ENCODE assay signal across 15 cellular contexts in the genomic region with DNA sequence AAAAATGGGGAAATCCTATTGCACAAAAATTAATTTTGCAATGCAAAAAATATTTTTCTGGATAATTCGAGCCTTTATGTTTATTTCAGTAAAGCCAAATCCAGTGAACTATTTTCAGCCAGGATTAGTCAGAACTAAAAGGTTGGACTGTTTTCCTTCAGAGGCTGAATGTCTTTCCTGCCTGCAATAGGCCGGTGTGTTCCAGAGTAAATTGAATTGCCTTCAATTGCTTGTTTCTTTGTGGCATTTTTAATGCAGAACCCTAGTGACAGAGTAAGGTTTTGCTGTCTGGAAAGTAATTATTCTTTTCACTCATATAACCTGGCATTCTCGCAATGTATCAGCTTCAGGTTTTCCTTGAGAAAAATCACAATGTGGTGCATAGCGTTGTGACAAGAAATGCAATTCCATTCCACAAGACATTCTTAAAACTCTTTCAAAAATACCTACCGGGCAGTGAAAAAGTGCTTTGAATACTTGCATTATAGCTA.
A peak's percentile ranks its signal among the peaks of the same experiment; 100 is the strongest.
DNase-seq lines count a peak whose midpoint lies in the region; TF ChIP-seq lines count a peak whose summit lies in the region.
"Had no signal": no experiment of that assay in that cellular context is flagged by ENCODE, and none has a peak within 500 bp of the region (broad histone marks: within the 10 kb centered on the region; RNA-seq: fewer than 3 reads in every experiment).

No MANE protein-coding gene starts in this region.

- CTCF ChIA-PET in SK-N-SH (lab: Yijun Ruan, JAX), result interaction anchor here (1.0 kb wide), 1 partner anchor 108 kb away, joined by 3 read pairs; no protein-coding TSS in a partner anchor

- H3K27ac ChIP-seq in SK-N-SH (ENCODE audit: low read depth in 2 of 2, low read length in 1 of 2) (peak overlapping the region in 1 of 2 experiments; percentile 37; a peak in 2 of 4 replicates), layer of hippocampus (ENCODE audit: low read depth, low read length) (peak overlapping the region; percentile 12), subcutaneous abdominal adipose tissue (ENCODE audit: low read depth, low read length) (peak overlapping the region; percentile 42), ovary (no peak overlapping the region)
- H3K27ac ChIP-seq: upper lobe of right lung had no signal

- no peak for TF ChIP-seq RAD21 in SK-N-SH (IDR thresholded peaks at IDR 0.05; ENCODE audit: low read length)

- no peaks in the 10 kb centered on the region for H4K20me1 ChIP-seq in SK-N-SH (ENCODE audit: insufficient read depth)

- H3K79me2 ChIP-seq in SK-N-SH (ENCODE audit: insufficient read depth), result peaks cover 26% of the 10 kb centered on the region

- H2AFZ ChIP-seq in SK-N-SH (ENCODE audit: low read depth), result no peak overlapping the region

- TF ChIP-seq EP300 in SK-N-SH (IDR thresholded peaks at IDR 0.05; ENCODE audit: borderline replicate concordance in 1 of 2, low read depth in 1 of 2, low read length in 1 of 2) (no peak), ovary (IDR thresholded peaks at IDR 0.05) (no peak)

- POLR2A ChIA-PET in SK-N-SH (lab: Yijun Ruan, JAX), result no interaction called here

- H3K27me3 ChIP-seq in SK-N-SH (ENCODE audit: insufficient read depth) (no peaks in the 10 kb centered on the region), layer of hippocampus (ENCODE audit: control insufficient read depth, insufficient read depth, low read length) (no peaks in the 10 kb centered on the region), subcutaneous abdominal adipose tissue (ENCODE audit: control insufficient read depth in 5 of 5, insufficient read depth in 4 of 5, low read length in 5 of 5) (no peaks in the 10 kb centered on the region), ovary (no peaks in the 10 kb centered on the region)
- H3K27me3 ChIP-seq: upper lobe of right lung had no signal

- H3K4me3 ChIP-seq in SK-N-SH (ENCODE audit: low read depth in 2 of 2, low read length in 1 of 2) (no peak overlapping the region), subcutaneous abdominal adipose tissue (ENCODE audit: low read depth in 1 of 5, low read length in 5 of 5) (no peak overlapping the region), ovary (no peak overlapping the region)
- H3K4me3 ChIP-seq: upper lobe of right lung had no signal

- 79% methylated on average over 5 of the region's 5 CpGs for WGBS in SK-N-SH (ENCODE audit: low lambda C conversion rate)
- WGBS in ovary, 3 donors, result 42 to 50% (median 47%) methylated on average over 5 of the region's 5 CpGs

- intact Hi-C loops in ovary (cut with DNase I), result loop anchor here in 1 of 4 donors (10.0 kb wide), 1 partner anchor 179 kb away; no protein-coding TSS in a partner anchor

- H3K9ac ChIP-seq in SK-N-SH (no peak overlapping the region), subcutaneous abdominal adipose tissue (ENCODE audit: low read length in 5 of 5) (no peak overlapping the region)

- DNase-seq in SK-N-SH (no peak), dedifferentiated amniotic fluid mesenchymal stem cell (ENCODE audit: extremely low spot score) (peak; percentile 44), nucleus accumbens (lab: John Stamatoyannopoulos, UW) (no peak), ovary (no peak), COLO829 (ENCODE audit: low spot score) (no peak), DMS153 (lab: John Stamatoyannopoulos, UW) (no peak)
- DNase-seq: activated CD4-positive, alpha-beta T cell treated with anti-CD3 and anti-CD28 coated beads, Interleukin-2, amount 50 U/mL, for 48 hours; activated T-cell treated with anti-CD3 and anti-CD28 coated beads, Interleukin-2, amount 50 U/mL, for 4 hours; DMS53; islet precursor cell; NCI-H2171 treated with DMSO at 0.1 percent for 48 hours; NCI-H82; upper lobe of right lung had no signal

- H3K4me2 ChIP-seq in SK-N-SH, result peak overlapping the region; percentile 20; the same call in 1 of the 2 replicates

- H3K9me3 ChIP-seq in SK-N-SH (no peaks in the 10 kb centered on the region), subcutaneous abdominal adipose tissue (ENCODE audit: control insufficient read depth in 5 of 5, low read length in 5 of 5) (no peaks in the 10 kb centered on the region), ovary (no peaks in the 10 kb centered on the region)
- H3K9me3 ChIP-seq: upper lobe of right lung had no signal

- peaks cover 4 to 16% of the 10 kb centered on the region in 2 experiments; a peak in 3 of 4 replicates for H3K4me1 ChIP-seq in SK-N-SH (ENCODE audit: control insufficient read depth in 1 of 2, insufficient read depth in 2 of 2, low read depth in 1 of 2, low read length in 1 of 2)
- peaks cover 2 to 28% (median 23%) of the 10 kb centered on the region in 5 donors for H3K4me1 ChIP-seq in subcutaneous abdominal adipose tissue (ENCODE audit: control insufficient read depth in 5 of 5, insufficient read depth in 5 of 5, low read length in 5 of 5)
- peaks cover 8% of the 10 kb centered on the region for H3K4me1 ChIP-seq in ovary (ENCODE audit: insufficient read depth)

- H3F3A ChIP-seq in SK-N-SH (replicated peaks; ENCODE audit: insufficient read depth), result no peaks in the 10 kb centered on the region

- TF ChIP-seq CTCF in SK-N-SH (IDR thresholded peaks at IDR 0.05), result no peak
- no peak for TF ChIP-seq CTCF in ovary (IDR thresholded peaks at IDR 0.05)

- H3K36me3 ChIP-seq in SK-N-SH (replicated peaks in 1 of 2; ENCODE audit: control insufficient read depth in 1 of 2, insufficient read depth in 2 of 2, low read length in 1 of 2) (peaks cover 0 to 15% of the 10 kb centered on the region in 2 experiments), subcutaneous abdominal adipose tissue (ENCODE audit: control insufficient read depth in 5 of 5, insufficient read depth in 5 of 5, low read length in 5 of 5) (peaks cover 0 to 3% (median 0%) of the 10 kb centered on the region in 5 donors), ovary (no peaks in the 10 kb centered on the region)
- H3K36me3 ChIP-seq: upper lobe of right lung had no signal

- TF ChIP-seq POLR2A in ovary (IDR thresholded peaks at IDR 0.05), result no peak

- no peaks in the 10 kb centered on the region for H3K9me2 ChIP-seq in SK-N-SH

TF ChIP-seq in SK-N-SH, 30 proteins besides CTCF, POLR2A, EP300 and RAD21:
- TF ChIP-seq FOXM1 (IDR thresholded peaks at IDR 0.05; ENCODE audit: low read depth) (no peak), MEF2A (IDR thresholded peaks at IDR 0.05; ENCODE audit: borderline replicate concordance, low read depth) (no peak), FOXJ3 (CRISPR knock-in tag; IDR thresholded peaks at IDR 0.05) (no peak), CHD2 (IDR thresholded peaks at IDR 0.05; ENCODE audit: low read length, partially characterized antibody) (no peak), YY1 (IDR thresholded peaks at IDR 0.05; ENCODE audit: low read depth) (no peak), POLR2AphosphoS5 (IDR thresholded peaks at IDR 0.05; ENCODE audit: low read depth, low read length) (no peak), TCF12 (IDR thresholded peaks at IDR 0.05) (no peak), GABPA (IDR thresholded peaks at IDR 0.05; ENCODE audit: low read depth) (no peak), TAF1 (IDR thresholded peaks at IDR 0.05; ENCODE audit: borderline replicate concordance, low read depth, low read length) (no peak), NFIC (IDR thresholded peaks at IDR 0.05; ENCODE audit: borderline replicate concordance) (no peak), JUND (IDR thresholded peaks at IDR 0.05) (no peak), EZH2phosphoT487 (IDR thresholded peaks at IDR 0.05; ENCODE audit: borderline replicate concordance, low read depth) (no peak), FOSL2 (IDR thresholded peaks at IDR 0.05; ENCODE audit: borderline replicate concordance, low read depth) (no peak), MXI1 (IDR thresholded peaks at IDR 0.05; ENCODE audit: low read depth, low read length) (no peak), TEAD4 (IDR thresholded peaks at IDR 0.05; ENCODE audit: borderline replicate concordance, insufficient read depth) (no peak), SMC3 (IDR thresholded peaks at IDR 0.05; ENCODE audit: low read depth, low read length) (no peak), RXRA (IDR thresholded peaks at IDR 0.05; ENCODE audit: borderline replicate concordance, low read depth) (no peak), RCOR1 (IDR thresholded peaks at IDR 0.05; ENCODE audit: low read length) (no peak)
- TF ChIP-seq, protein P1, sequence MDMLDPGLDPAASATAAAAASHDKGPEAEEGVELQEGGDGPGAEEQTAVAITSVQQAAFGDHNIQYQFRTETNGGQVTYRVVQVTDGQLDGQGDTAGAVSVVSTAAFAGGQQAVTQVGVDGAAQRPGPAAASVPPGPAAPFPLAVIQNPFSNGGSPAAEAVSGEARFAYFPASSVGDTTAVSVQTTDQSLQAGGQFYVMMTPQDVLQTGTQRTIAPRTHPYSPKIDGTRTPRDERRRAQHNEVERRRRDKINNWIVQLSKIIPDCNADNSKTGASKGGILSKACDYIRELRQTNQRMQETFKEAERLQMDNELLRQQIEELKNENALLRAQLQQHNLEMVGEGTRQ (IDR thresholded peaks at IDR 0.05; ENCODE audit: borderline replicate concordance, low read depth, low read length), result no peak
- TF ChIP-seq, protein P2, sequence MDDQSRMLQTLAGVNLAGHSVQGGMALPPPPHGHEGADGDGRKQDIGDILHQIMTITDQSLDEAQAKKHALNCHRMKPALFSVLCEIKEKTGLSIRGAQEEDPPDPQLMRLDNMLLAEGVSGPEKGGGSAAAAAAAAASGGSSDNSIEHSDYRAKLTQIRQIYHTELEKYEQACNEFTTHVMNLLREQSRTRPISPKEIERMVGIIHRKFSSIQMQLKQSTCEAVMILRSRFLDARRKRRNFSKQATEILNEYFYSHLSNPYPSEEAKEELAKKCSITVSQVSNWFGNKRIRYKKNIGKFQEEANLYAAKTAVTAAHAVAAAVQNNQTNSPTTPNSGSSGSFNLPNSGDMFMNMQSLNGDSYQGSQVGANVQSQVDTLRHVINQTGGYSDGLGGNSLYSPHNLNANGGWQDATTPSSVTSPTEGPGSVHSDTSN (IDR thresholded peaks at IDR 0.05), result no peak

Comparison
In these comparisons a context has a peak if more than half of its experiments do, and no peak if none do; other contexts are left out.
1. H3K27ac ChIP-seq: peak in layer of hippocampus (single experiment) and subcutaneous abdominal adipose tissue (single experiment); none in ovary (0 of 2).